ENCODE assay signal across 8 cellular contexts in genomic region chr18:3447035-3447894, GRCh38. TPM values are rescaled to one million over a fixed set of nuclear protein-coding genes. Genes with fewer than 3 reads are reported as not detected.
DNase-seq lines count a peak whose midpoint lies in the region; ATAC-seq lines count a peak whose summit lies in the region.

No MANE protein-coding gene starts in this region.

- peaks cover 14 to 27% (median 17%) of the 10 kb centered on the region in 10 experiments for H3K4me1 ChIP-seq in BLaER1 treated with 17β-estradiol and CSF1 and Interleukin-3, amounts not matched to agents 10 nM and 100 nM
- peaks cover 34% of the 10 kb centered on the region for H3K4me1 ChIP-seq in HUES64 (ENCODE audit: insufficient read depth, low read length)

- peak overlapping the region; percentile 93 to 100 (median 96) for H3K4me3 ChIP-seq in BLaER1 treated with 17β-estradiol and CSF1 and Interleukin-3, amounts not matched to agents 10 nM and 100 nM
- H3K4me3 ChIP-seq in HUES64 (ENCODE audit: low read length): peak overlapping the region; percentile 87

- H3K36me3 Mint-ChIP-seq in activated naive CD4-positive, alpha-beta T cell treated with anti-CD3 and anti-CD28 coated beads, Interleukin-2, amount 10 ng/mL, durations not matched to agents 7 days and 5 days: peaks cover 2% of the 10 kb centered on the region

- H3K36me3 ChIP-seq in BLaER1 treated with 17β-estradiol and CSF1 and Interleukin-3, amounts not matched to agents 10 nM and 100 nM: peaks cover 0 to 9% (median 1%) of the 10 kb centered on the region in 11 experiments; a peak in 5 of 22 replicates
- no peaks in the 10 kb centered on the region for H3K36me3 ChIP-seq in HUES64 (ENCODE audit: insufficient read depth, low read length)

- no peak for DNase-seq in activated naive CD4-positive, alpha-beta T cell treated with anti-CD3 and anti-CD28 coated beads, Interleukin-2, amount 10 ng/mL, durations not matched to agents 7 days and 5 days
- DNase-seq in head of caudate nucleus: peak in 34 of 42 donors; percentile 9 to 76 (median 38)
- DNase-seq in sciatic nerve (ENCODE audit: low spot score): no peak
- no peak for DNase-seq in central memory CD4-positive, alpha-beta T cell
- no peak for DNase-seq in effector CD4-positive, alpha-beta T cell

- peaks cover 28% of the 10 kb centered on the region for H3K4me1 Mint-ChIP-seq in activated naive CD4-positive, alpha-beta T cell treated with anti-CD3 and anti-CD28 coated beads, Interleukin-2, amount 10 ng/mL, durations not matched to agents 7 days and 5 days

- no peaks in the 10 kb centered on the region for H3K9me3 Mint-ChIP-seq in activated naive CD4-positive, alpha-beta T cell treated with anti-CD3 and anti-CD28 coated beads, Interleukin-2, amount 10 ng/mL, durations not matched to agents 7 days and 5 days

- CTCF ChIA-PET in activated naive CD4-positive, alpha-beta T cell treated with anti-CD3 and anti-CD28 coated beads, Interleukin-2, amount 10 ng/mL, durations not matched to agents 7 days and 5 days (lab: Charles Lee): interaction anchor here (0.6 to 4.1 kb wide), 8 partner anchors 8 to 218 kb away, joined by 3 to 22 read pairs (median 8); no protein-coding TSS in a partner anchor

- H3K27ac Mint-ChIP-seq in activated naive CD4-positive, alpha-beta T cell treated with anti-CD3 and anti-CD28 coated beads, Interleukin-2, amount 10 ng/mL, durations not matched to agents 7 days and 5 days: peak overlapping the region; percentile 100

- ATAC-seq in sciatic nerve (peak; percentile 8), GM21447 (IDR thresholded peaks at IDR 0.05; ENCODE audit: unreplicated experiment) (no peak)

- H3K27me3 Mint-ChIP-seq in activated naive CD4-positive, alpha-beta T cell treated with anti-CD3 and anti-CD28 coated beads, Interleukin-2, amount 10 ng/mL, durations not matched to agents 7 days and 5 days: peaks cover 14% of the 10 kb centered on the region

- no peaks in the 10 kb centered on the region for H3K27me3 ChIP-seq in BLaER1 treated with 17β-estradiol and CSF1 and Interleukin-3, amounts not matched to agents 10 nM and 100 nM
- no peaks in the 10 kb centered on the region for H3K27me3 ChIP-seq in HUES64 (ENCODE audit: insufficient read depth, low read length)

- no peaks in the 10 kb centered on the region for H3K9me3 ChIP-seq in BLaER1 treated with 17β-estradiol and CSF1 and Interleukin-3, amounts not matched to agents 10 nM and 100 nM (replicated peaks in 1 of 11)
- H3K9me3 ChIP-seq in HUES64 (ENCODE audit: insufficient read depth, low read depth, low read length): no peaks in the 10 kb centered on the region

- intact Hi-C loops in head of caudate nucleus (cut with DNase I): loop anchor here (5.0 kb wide), 1 partner anchor 220 kb away; no protein-coding TSS in a partner anchor
- intact Hi-C loops in sciatic nerve (cut with DNase I): loop anchor here (10.0 kb wide), 1 partner anchor 218 kb away; no protein-coding TSS in a partner anchor

- H4K20me1 ChIP-seq in BLaER1 treated with 17β-estradiol and CSF1 and Interleukin-3, amounts not matched to agents 10 nM and 100 nM: peaks cover 0 to 13% (median 10%) of the 10 kb centered on the region in 11 experiments; a peak in 18 of 22 replicates

- H3K27ac ChIP-seq in BLaER1 treated with 17β-estradiol and CSF1 and Interleukin-3, amounts not matched to agents 10 nM and 100 nM: peak overlapping the region; percentile 97 to 100 (median 99)
- peak overlapping the region; percentile 98 for H3K27ac ChIP-seq in HUES64 (ENCODE audit: low read depth, low read length)

- peak overlapping the region; percentile 94 for H3K4me3 Mint-ChIP-seq in activated naive CD4-positive, alpha-beta T cell treated with anti-CD3 and anti-CD28 coated beads, Interleukin-2, amount 10 ng/mL, durations not matched to agents 7 days and 5 days

- peak overlapping the region; percentile 81 to 94 (median 90) for H3K4me2 ChIP-seq in BLaER1 treated with 17β-estradiol and CSF1 and Interleukin-3, amounts not matched to agents 10 nM and 100 nM

- peak overlapping the region; percentile 97 to 100 (median 99) for H3K9ac ChIP-seq in BLaER1 treated with 17β-estradiol and CSF1 and Interleukin-3, amounts not matched to agents 10 nM and 100 nM
- peak overlapping the region; percentile 92 for H3K9ac ChIP-seq in HUES64 (ENCODE audit: low read depth, low read length)

- WGBS in HUES64: 8% methylated on average over 20 of the region's 22 CpGs

RNA-seq across cellular contexts. Expression of gene TGIF1, which starts 2.7 kb away (rescaled TPM):
- polyA plus RNA-seq in HUES64 (2013, experiment 1 of 2): 164 TPM
- polyA plus RNA-seq in HUES64 (2013, experiment 2 of 2): 187 TPM
- total RNA-seq in sciatic nerve: 59.3 TPM

Comparison
In these comparisons a context has a peak if more than half of its experiments do, and no peak if none do; other contexts are left out.
1. DNase-seq: peak in head of caudate nucleus (34 of 42); none in activated naive CD4-positive, alpha-beta T cell treated with anti-CD3 and anti-CD28 coated beads, Interleukin-2, amount 10 ng/mL, durations not matched to agents 7 days and 5 days (single experiment), sciatic nerve (single experiment), central memory CD4-positive, alpha-beta T cell (single experiment) and effector CD4-positive, alpha-beta T cell (single experiment).